In the genomic region with DNA sequence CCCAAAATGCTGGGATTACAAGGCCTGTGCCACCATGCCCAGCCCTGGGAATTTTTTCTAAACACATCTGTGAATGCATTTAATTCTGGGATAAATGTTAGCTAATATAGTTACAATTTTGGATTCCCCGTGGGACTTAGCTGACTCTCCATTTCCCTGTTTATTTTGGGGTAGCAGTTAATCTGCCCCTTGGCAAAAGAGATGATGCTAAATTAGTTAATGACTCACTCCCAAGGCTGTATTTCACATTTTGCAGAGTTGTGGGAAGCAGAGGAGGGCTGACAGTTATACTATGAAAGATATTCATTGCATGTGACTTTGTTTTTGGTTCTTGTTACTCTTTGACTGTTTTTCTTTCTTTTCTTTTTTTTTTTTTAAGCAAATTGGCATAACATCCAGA, we compare ENCODE assay signal across 10 cellular contexts. TPM values are rescaled to one million over a fixed set of nuclear protein-coding genes. Genes with fewer than 3 reads are reported as not detected.
DNase-seq lines count a peak whose midpoint lies in the region; TF ChIP-seq lines count a peak whose summit lies in the region.
"Had no signal": no experiment of that assay in that cellular context is flagged by ENCODE, and none has a peak within 500 bp of the region (broad histone marks: within the 10 kb centered on the region; RNA-seq: fewer than 3 reads in every experiment).

No MANE protein-coding gene starts in this region.

- H3K4me3 ChIP-seq in OCI-LY3 (ENCODE audit: low read length), result no peak overlapping the region
- peak overlapping the region in 1 of 3 donors; percentile 24 for H3K4me3 ChIP-seq in skeletal muscle tissue (ENCODE audit: low read length in 3 of 3)

- peak overlapping the region; percentile 97 for H3K4me2 ChIP-seq in OCI-LY3 (ENCODE audit: low read length)

- no peak for DNase-seq in T-helper 2 cell treated with Interferon-gamma antibody and Interleukin-4, amounts not matched to agents 5 μg/mL and 100 μg/mL, for 36 hours (ENCODE audit: low spot score)
- DNase-seq in T-helper 2 cell (no peak), erythroblast (lab: John Stamatoyannopoulos, UW) (no peak), islet precursor cell (no peak), DMS153 (lab: John Stamatoyannopoulos, UW) (no peak), NCI-H2107 (lab: John Stamatoyannopoulos, UW) (no peak)
- DNase-seq: NCI-H510A had no signal

- TF ChIP-seq POLR2A in erythroblast (IDR thresholded peaks at IDR 0.05; ENCODE audit: low read length), result peak; percentile 14

- no peaks in the 10 kb centered on the region for H3K9me3 Mint-ChIP-seq in T-helper 2 cell treated with Interferon-gamma antibody and Interleukin-4, amounts not matched to agents 5 μg/mL and 100 μg/mL, for 36 hours

- no peak overlapping the region for H3K9ac ChIP-seq in OCI-LY3 (ENCODE audit: low read length)
- H3K9ac ChIP-seq in skeletal muscle tissue (ENCODE audit: low read depth in 1 of 3, low read length in 3 of 3), result peak overlapping the region; percentile 15 to 60 (median 59)

- H3K27ac Mint-ChIP-seq in T-helper 2 cell treated with Interferon-gamma antibody and Interleukin-4, amounts not matched to agents 5 μg/mL and 100 μg/mL, for 36 hours, result peak overlapping the region; percentile 20
- H3K27ac Mint-ChIP-seq: B cell had no signal

- peaks cover 92% of the 10 kb centered on the region for H3K79me2 ChIP-seq in OCI-LY3 (ENCODE audit: low read length)

- H3K27me3 ChIP-seq in OCI-LY3 (ENCODE audit: low read depth, low read length), result no peaks in the 10 kb centered on the region
- no peaks in the 10 kb centered on the region for H3K27me3 ChIP-seq in skeletal muscle tissue (ENCODE audit: control insufficient read depth in 3 of 3, insufficient read depth in 3 of 3, low read length in 3 of 3)

- peak overlapping the region; percentile 99 for H3K4me3 Mint-ChIP-seq in T-helper 2 cell treated with Interferon-gamma antibody and Interleukin-4, amounts not matched to agents 5 μg/mL and 100 μg/mL, for 36 hours
- H3K4me3 Mint-ChIP-seq: B cell had no signal

- H3K27me3 Mint-ChIP-seq in T-helper 2 cell treated with Interferon-gamma antibody and Interleukin-4, amounts not matched to agents 5 μg/mL and 100 μg/mL, for 36 hours (ENCODE audit: low read depth), result peaks cover 2% of the 10 kb centered on the region
- H3K27me3 Mint-ChIP-seq: B cell had no signal

- H3K36me3 ChIP-seq in OCI-LY3 (replicated peaks; ENCODE audit: low read depth, low read length) (peaks cover 47% of the 10 kb centered on the region), skeletal muscle tissue (ENCODE audit: control insufficient read depth in 3 of 3, insufficient read depth in 3 of 3, low read length in 3 of 3) (no peaks in the 10 kb centered on the region)

- H4K20me1 ChIP-seq in OCI-LY3 (ENCODE audit: insufficient read depth, low read length), result peaks cover 74% of the 10 kb centered on the region

- H3K4me1 ChIP-seq in OCI-LY3 (ENCODE audit: low read length), result peaks cover 41% of the 10 kb centered on the region
- peaks cover 40 to 45% (median 43%) of the 10 kb centered on the region in 3 donors for H3K4me1 ChIP-seq in skeletal muscle tissue (ENCODE audit: control insufficient read depth in 3 of 3, insufficient read depth in 3 of 3, low read length in 3 of 3)

- no peak overlapping the region for H2AFZ ChIP-seq in OCI-LY3 (ENCODE audit: low read depth, low read length)

- H3K27ac ChIP-seq in OCI-LY3 (ENCODE audit: low read length) (no peak overlapping the region), skeletal muscle tissue (ENCODE audit: low read depth, low read length) (peak overlapping the region; percentile 82)

- peaks cover 60% of the 10 kb centered on the region for H3K36me3 Mint-ChIP-seq in T-helper 2 cell treated with Interferon-gamma antibody and Interleukin-4, amounts not matched to agents 5 μg/mL and 100 μg/mL, for 36 hours (ENCODE audit: low read depth)

- H3K9me3 ChIP-seq in OCI-LY3 (ENCODE audit: insufficient read depth, low read length) (no peaks in the 10 kb centered on the region), skeletal muscle tissue (ENCODE audit: control insufficient read depth in 3 of 3, low read length in 3 of 3) (no peaks in the 10 kb centered on the region)

- H3K4me1 Mint-ChIP-seq in T-helper 2 cell treated with Interferon-gamma antibody and Interleukin-4, amounts not matched to agents 5 μg/mL and 100 μg/mL, for 36 hours (ENCODE audit: low read depth), result peaks cover 75% of the 10 kb centered on the region

- no peak for TF ChIP-seq CTCF in OCI-LY3 (IDR thresholded peaks at IDR 0.05; ENCODE audit: low read depth, low read length)

RNA-seq across cellular contexts. Expression of a gene that starts 3.2 kb away (rescaled TPM):
- 28.2 TPM for total RNA-seq in skeletal muscle tissue

RNA-seq across cellular contexts. Expression of a gene that starts 22.9 kb away (rescaled TPM):
- 48.0 TPM for total RNA-seq in skeletal muscle tissue

RNA-seq across cellular contexts. Expression of a gene that starts 53.9 kb away (rescaled TPM):
- total RNA-seq in skeletal muscle tissue, result 15.7 TPM
